7 cellular contexts compared by ENCODE assay signal in the genomic region with DNA sequence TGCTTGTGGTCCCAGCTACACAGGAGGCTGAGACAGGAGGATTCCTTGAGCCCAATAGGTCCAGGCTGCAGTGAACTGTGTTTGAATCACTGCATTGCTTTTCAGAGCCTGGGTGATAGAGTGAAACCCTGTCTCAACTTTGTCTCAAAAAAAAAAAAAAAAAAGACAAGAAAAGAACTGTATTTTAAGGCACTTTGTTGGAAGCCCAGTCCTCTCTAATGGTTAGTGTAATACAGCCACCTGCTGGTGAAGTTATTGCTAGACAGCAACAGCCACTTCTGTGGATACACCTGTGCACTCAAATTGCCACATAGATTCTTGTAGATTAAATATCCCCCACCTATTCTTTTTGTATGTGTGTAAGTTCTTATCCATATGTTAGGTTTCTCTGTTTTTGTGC. TPM values are rescaled to one million over a fixed set of nuclear protein-coding genes. Genes with fewer than 3 reads are reported as not detected.
DNase-seq lines count a peak whose midpoint lies in the region; ATAC-seq, FAIRE-seq and TF ChIP-seq lines count a peak whose summit lies in the region.

No MANE protein-coding gene starts in this region.

- no peak overlapping the region for H4K5ac ChIP-seq in H1 (ENCODE audit: insufficient read length, low read depth, low read length)

- CTCF ChIA-PET in H1 (lab: Charles Lee; ENCODE audit: partially characterized antibody): interaction anchor here (0.6 to 10.6 kb wide), 22 partner anchors 9 to 438 kb away, joined by 3 to 283 read pairs (median 7); a partner anchor contains a TSS

- H3K23me2 ChIP-seq in H1 (ENCODE audit: low read depth, low read length): peaks cover 8% of the 10 kb centered on the region; the same call in 1 of the 2 replicates

- H2BK20ac ChIP-seq in H1 (ENCODE audit: low read length): no peak overlapping the region

- no peak for FAIRE-seq in H1 (lab: Jason Lieb, UNC)

- no peaks in the 10 kb centered on the region for H3K36me3 Mint-ChIP-seq in nephron (ENCODE audit: low read depth)

- H3K27ac Mint-ChIP-seq in nephron: peak overlapping the region in 1 of 3 experiments; percentile 60

- no peaks in the 10 kb centered on the region for H3K9me3 ChIP-seq in H1 (ENCODE audit: insufficient read depth in 2 of 2, low read depth in 1 of 2, low read length in 1 of 2)

- peak overlapping the region; percentile 52; the same call in 1 of the 2 replicates for H2AFZ ChIP-seq in H1 (ENCODE audit: low read length)

- H3K4me3 ChIP-seq in H1 (ENCODE audit: extremely low read depth in 1 of 4, insufficient read depth in 2 of 4, low read depth in 3 of 4, low read length in 4 of 4): no peak overlapping the region

- POLR2A ChIA-PET in H1 (lab: Charles Lee; ENCODE audit: partially characterized antibody): interaction anchor here (1.2 kb wide), 1 partner anchor 63 kb away, joined by 3 read pairs; no protein-coding TSS in a partner anchor

- peak; percentile 39 for DNase-seq in COR-L47 (lab: John Stamatoyannopoulos, UW)
- peak; percentile 33 for DNase-seq in NCI-H748 (lab: John Stamatoyannopoulos, UW; ENCODE audit: unreplicated experiment)
- DNase-seq in H1 (ENCODE audit: low read depth in 1 of 2, low spot score in 2 of 2): no peak
- DNase-seq in ureter (ENCODE audit: low spot score): no peak

- no peaks in the 10 kb centered on the region for H3K9me3 Mint-ChIP-seq in nephron

- no peak overlapping the region for H3K23ac ChIP-seq in H1 (ENCODE audit: insufficient read length)

- TF ChIP-seq CTCF in H1 (IDR thresholded peaks at IDR 0.05; ENCODE audit: control extremely low read depth in 1 of 3, insufficient read depth in 1 of 3, low read depth in 1 of 3, low read length in 3 of 3) (peak in 2 of 3 experiments; percentile 52 to 58; a peak in 3 of 4 replicates), nephron (IDR thresholded peaks at IDR 0.05; ENCODE audit: unreplicated experiment in 3 of 3) (peak; percentile 62 to 65 (median 64))

- TF ChIP-seq RAD21 in H1 (IDR thresholded peaks at IDR 0.05 in 1 of 2, conservative IDR thresholded peaks at IDR 0.05 in 1 of 2; ENCODE audit: low read depth in 2 of 2, low read length in 2 of 2): peak; percentile 77

- no peaks in the 10 kb centered on the region for H3K36me3 ChIP-seq in H1 (ENCODE audit: control insufficient read depth in 2 of 4, insufficient read depth in 4 of 4, low read length in 3 of 4)

- no peak overlapping the region for H2AK5ac ChIP-seq in H1 (ENCODE audit: low read depth, low read length)

- no peak overlapping the region for H3K4me2 ChIP-seq in H1 (ENCODE audit: insufficient read depth in 1 of 2, low read depth in 2 of 2, low read length in 2 of 2)

- H3K27ac ChIP-seq in H1 (ENCODE audit: low read depth, low read length): no peak overlapping the region

- H3K4me1 ChIP-seq in H1 (replicated peaks in 1 of 4; ENCODE audit: control insufficient read depth in 3 of 4, insufficient read depth in 4 of 4, low read length in 3 of 4): peaks cover 0 to 4% (median 1%) of the 10 kb centered on the region in 4 experiments; a peak in 2 of 7 replicates

- no peak overlapping the region for H2BK120ac ChIP-seq in H1 (replicated peaks; ENCODE audit: low read depth, low read length)

- no peak overlapping the region for H2BK15ac ChIP-seq in H1 (ENCODE audit: low read length)

- no peak overlapping the region for H3K14ac ChIP-seq in H1 (ENCODE audit: insufficient read length)

- no peak overlapping the region for H3K56ac ChIP-seq in H1 (replicated peaks; ENCODE audit: insufficient read length, low read depth, low read length)

- ATAC-seq in GM18499 (IDR thresholded peaks at IDR 0.05; ENCODE audit: insufficient read depth, unreplicated experiment) (peak; percentile 53), HG02884 (IDR thresholded peaks at IDR 0.05; ENCODE audit: unreplicated experiment) (peak; percentile 48)

- H3K4me3 Mint-ChIP-seq in nephron: peak overlapping the region in 1 of 3 experiments; percentile 37

- no peak overlapping the region for H3K9ac ChIP-seq in H1 (replicated peaks in 1 of 4; ENCODE audit: extremely low read depth in 1 of 4, low read depth in 3 of 4, low read length in 3 of 4)

- no peak overlapping the region for H2BK5ac ChIP-seq in H1 (ENCODE audit: low read depth, low read length)

- no peaks in the 10 kb centered on the region for H3K79me2 ChIP-seq in H1 (ENCODE audit: control insufficient read depth in 1 of 2, insufficient read depth in 2 of 2, low read length in 2 of 2)

- no peaks in the 10 kb centered on the region for H3K4me1 Mint-ChIP-seq in nephron

- H3K4ac ChIP-seq in H1 (replicated peaks; ENCODE audit: insufficient read length, low read depth, low read length): no peak overlapping the region

- H4K20me1 ChIP-seq in H1 (replicated peaks in 1 of 2; ENCODE audit: control insufficient read depth in 1 of 2, insufficient read depth in 2 of 2, low read length in 2 of 2): no peaks in the 10 kb centered on the region

- no peak for TF ChIP-seq POLR2A in H1 (IDR thresholded peaks at IDR 0.05; ENCODE audit: control extremely low read depth in 1 of 2, low read depth in 2 of 2, low read length in 2 of 2)

- H4K91ac ChIP-seq in H1 (replicated peaks; ENCODE audit: insufficient read length, low read length): no peak overlapping the region

- H2BK12ac ChIP-seq in H1 (ENCODE audit: low read depth, low read length): no peak overlapping the region

- no peak for TF ChIP-seq EP300 in H1 (IDR thresholded peaks at IDR 0.05; ENCODE audit: borderline replicate concordance in 1 of 2, low read depth in 2 of 2, low read length in 2 of 2)

- no peaks in the 10 kb centered on the region for H3K79me1 ChIP-seq in H1 (ENCODE audit: low read depth, low read length)

- H4K8ac ChIP-seq in H1 (ENCODE audit: extremely low read depth, insufficient read depth, low read length): no peak overlapping the region

- peaks cover 0 to 13% (median 11%) of the 10 kb centered on the region in 4 experiments; a peak in 6 of 7 replicates for H3K27me3 ChIP-seq in H1 (replicated peaks in 1 of 4; ENCODE audit: control insufficient read depth in 3 of 4, extremely low read depth in 1 of 4, insufficient read depth in 3 of 4, low read length in 3 of 4)

- peaks cover 28% of the 10 kb centered on the region for H3K27me3 Mint-ChIP-seq in nephron (ENCODE audit: low read depth)

- no peak overlapping the region for H3K18ac ChIP-seq in H1 (ENCODE audit: extremely low read depth, low read length)

TF ChIP-seq in H1, 55 proteins besides CTCF, POLR2A, EP300 and RAD21 (continues in another document):
- TF ChIP-seq KDM1A (IDR thresholded peaks at IDR 0.05; ENCODE audit: borderline replicate concordance, low read length) (no peak), MAFK (IDR thresholded peaks at IDR 0.05; ENCODE audit: low read depth, low read length) (no peak), CEBPB (IDR thresholded peaks at IDR 0.05; ENCODE audit: low read depth, low read length) (no peak), SUZ12 (IDR thresholded peaks at IDR 0.05; ENCODE audit: low read length) (no peak), POU5F1 (IDR thresholded peaks at IDR 0.05; ENCODE audit: low read depth, low read length) (no peak), CREB1 (IDR thresholded peaks at IDR 0.05) (no peak), EZH2 (IDR thresholded peaks at IDR 0.05; ENCODE audit: low read depth, low read length, severe bottlenecking) (no peak), SP4 (IDR thresholded peaks at IDR 0.05; ENCODE audit: low read length) (no peak), CBX5 (IDR thresholded peaks at IDR 0.05; ENCODE audit: low read depth, low read length) (no peak), SIN3A (conservative IDR thresholded peaks at IDR 0.05 in 1 of 2, IDR thresholded peaks at IDR 0.05 in 1 of 2; ENCODE audit: low read depth in 1 of 2, low read length in 2 of 2) (no peak)
- TF ChIP-seq, protein P1, sequence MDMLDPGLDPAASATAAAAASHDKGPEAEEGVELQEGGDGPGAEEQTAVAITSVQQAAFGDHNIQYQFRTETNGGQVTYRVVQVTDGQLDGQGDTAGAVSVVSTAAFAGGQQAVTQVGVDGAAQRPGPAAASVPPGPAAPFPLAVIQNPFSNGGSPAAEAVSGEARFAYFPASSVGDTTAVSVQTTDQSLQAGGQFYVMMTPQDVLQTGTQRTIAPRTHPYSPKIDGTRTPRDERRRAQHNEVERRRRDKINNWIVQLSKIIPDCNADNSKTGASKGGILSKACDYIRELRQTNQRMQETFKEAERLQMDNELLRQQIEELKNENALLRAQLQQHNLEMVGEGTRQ (IDR thresholded peaks at IDR 0.05; ENCODE audit: low read length): no peak

RNA-seq across cellular contexts. Expression of a gene that starts 10.1 kb away (rescaled TPM):
- not detected in 2 replicates for total RNA-seq in H1 (2021; fragmentation: NEBNext Ultra II Directional; extraction: Animal tissue kit (Norgen Biotek cat#: 25700))
- not detected in 2 replicates for polyA plus RNA-seq in H1 (2011; rRNA removed)
- polyA plus RNA-seq in H1 (2011; cell fraction: cytosol; rRNA removed): not detected
- not detected for polyA plus RNA-seq in H1 (2011; cell fraction: nucleus; rRNA removed)
- not detected in 4 replicates for polyA plus RNA-seq in H1 (2012, experiment 1 of 2)
- not detected for polyA plus RNA-seq in H1 (2012, experiment 2 of 2)
- polyA plus RNA-seq in H1 (2013, experiment 1 of 2): not detected
- polyA plus RNA-seq in H1 (2013, experiment 2 of 2): not detected
- polyA minus RNA-seq in H1 (2011; rRNA and poly(A)+ RNA removed): 0.25 TPM in 1 of 2 replicates, not detected in the other
- not detected for polyA minus RNA-seq in H1 (2011; cell fraction: cytosol; rRNA and poly(A)+ RNA removed)
- not detected for polyA minus RNA-seq in H1 (2011; cell fraction: nucleus; rRNA and poly(A)+ RNA removed)
- total RNA-seq in ureter: 0.57 TPM

RNA-seq across cellular contexts. Expression of a gene that starts 32.1 kb away (rescaled TPM):
- total RNA-seq in H1 (2021; fragmentation: NEBNext Ultra II Directional; extraction: Animal tissue kit (Norgen Biotek cat#: 25700)): not detected in 2 replicates
- polyA plus RNA-seq in H1 (2011; rRNA removed): not detected in 2 replicates
- polyA plus RNA-seq in H1 (2011; cell fraction: cytosol; rRNA removed): 0.03 TPM
- polyA plus RNA-seq in H1 (2011; cell fraction: nucleus; rRNA removed): not detected
- not detected in 4 replicates for polyA plus RNA-seq in H1 (2012, experiment 1 of 2)
- not detected for polyA plus RNA-seq in H1 (2012, experiment 2 of 2)
- polyA plus RNA-seq in H1 (2013, experiment 1 of 2): not detected
- polyA plus RNA-seq in H1 (2013, experiment 2 of 2): not detected
- polyA minus RNA-seq in H1 (2011; rRNA and poly(A)+ RNA removed): not detected in 2 replicates
- not detected for polyA minus RNA-seq in H1 (2011; cell fraction: cytosol; rRNA and poly(A)+ RNA removed)
- not detected for polyA minus RNA-seq in H1 (2011; cell fraction: nucleus; rRNA and poly(A)+ RNA removed)
- 1.2 TPM for total RNA-seq in ureter

RNA-seq across cellular contexts. Expression of a gene that starts 59.8 kb away (rescaled TPM):
- total RNA-seq in H1 (2021; fragmentation: NEBNext Ultra II Directional; extraction: Animal tissue kit (Norgen Biotek cat#: 25700)): not detected in 2 replicates
- polyA plus RNA-seq in H1 (2011; rRNA removed): not detected in 2 replicates
- polyA plus RNA-seq in H1 (2011; cell fraction: cytosol; rRNA removed): not detected
- not detected for polyA plus RNA-seq in H1 (2011; cell fraction: nucleus; rRNA removed)
- not detected in 4 replicates for polyA plus RNA-seq in H1 (2012, experiment 1 of 2)
- not detected for polyA plus RNA-seq in H1 (2012, experiment 2 of 2)
- not detected for polyA plus RNA-seq in H1 (2013, experiment 1 of 2)
- polyA plus RNA-seq in H1 (2013, experiment 2 of 2): 0.04 TPM
- polyA minus RNA-seq in H1 (2011; rRNA and poly(A)+ RNA removed): not detected in 2 replicates
- not detected for polyA minus RNA-seq in H1 (2011; cell fraction: cytosol; rRNA and poly(A)+ RNA removed)
- polyA minus RNA-seq in H1 (2011; cell fraction: nucleus; rRNA and poly(A)+ RNA removed): not detected
- 1.3 TPM for total RNA-seq in ureter

Comparison
In these comparisons a context has a peak if more than half of its experiments do, and no peak if none do; other contexts are left out.
1. DNase-seq: peak in COR-L47 (single experiment) and NCI-H748 (single experiment); none in H1 (0 of 2) and ureter (single experiment).